ENCODE assay signal across 23 cellular contexts in the genomic region with DNA sequence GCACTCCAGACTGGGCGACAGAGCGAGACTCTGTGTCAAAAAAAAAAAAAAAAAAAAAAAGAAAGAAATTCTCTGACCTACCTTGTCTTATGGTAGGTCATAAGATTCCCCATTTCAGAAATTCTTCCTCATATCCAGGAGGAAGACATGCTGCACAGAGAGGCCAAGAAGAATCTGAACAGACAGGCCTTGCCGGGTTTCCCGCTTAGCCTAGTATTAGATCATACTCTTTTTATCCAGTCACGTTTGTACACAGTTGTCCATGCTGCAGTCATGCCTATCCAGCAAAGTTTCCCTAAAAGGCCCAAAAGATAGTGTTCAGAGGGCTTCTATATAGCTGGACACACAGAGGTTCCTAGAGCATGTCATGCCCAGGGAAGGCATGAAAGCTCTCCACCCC.
"Had no signal": no experiment of that assay in that cellular context is flagged by ENCODE, and none has a peak within 500 bp of the region (broad histone marks: within the 10 kb centered on the region; RNA-seq: fewer than 3 reads in every experiment).

No MANE protein-coding gene starts in this region.

- H3K36me3 Mint-ChIP-seq: immature natural killer cell had no signal

- H3K36me3 ChIP-seq: colonic mucosa, esophagus muscularis mucosa, gastroesophageal sphincter, heart left ventricle, left lung, lower lobe of right lung had no signal

- H3K27me3 Mint-ChIP-seq: dendritic cell treated with granulocyte-macrophage colony-stimulating factor and Interleukin-4, amounts not matched to agents 40 ng/mL and 50 ng/mL, for 4 days; effector memory CD8-positive, alpha-beta T cell had no signal

- H3K4me3 Mint-ChIP-seq: dendritic cell treated with granulocyte-macrophage colony-stimulating factor and Interleukin-4, amounts not matched to agents 40 ng/mL and 50 ng/mL, for 4 days; effector memory CD8-positive, alpha-beta T cell; endodermal cell had no signal

- H3K27ac ChIP-seq: colonic mucosa, epithelial cell of prostate, esophagus muscularis mucosa, foreskin keratinocyte, gastroesophageal sphincter, heart left ventricle, hepatocyte, left lung, lower lobe of right lung had no signal

- H3K27me3 ChIP-seq: colonic mucosa, esophagus muscularis mucosa, foreskin keratinocyte, gastroesophageal sphincter, heart left ventricle, hepatocyte, left lung had no signal

- DNase-seq: cerebellar nuclear complex; colonic mucosa; cortex of kidney; effector CD8-positive, alpha-beta T cell; effector memory CD8-positive, alpha-beta T cell; endodermal cell; erythroblast; foreskin keratinocyte; heart left ventricle; hypothalamus; islet precursor cell; left cardiac atrium; left lung; left ventricle myocardium superior; lower lobe of right lung; mesendoderm; midbrain had no signal

- H3K4me3 ChIP-seq: colonic mucosa, esophagus muscularis mucosa, gastroesophageal sphincter, heart left ventricle, hepatocyte, left lung, lower lobe of right lung had no signal

- ATAC-seq: foreskin keratinocyte, gastroesophageal sphincter, heart left ventricle, left cardiac atrium, left lung, left ventricle myocardium superior, lower lobe of right lung had no signal

- H3K9me3 ChIP-seq: colonic mucosa, esophagus muscularis mucosa, gastroesophageal sphincter, left lung, lower lobe of right lung had no signal

- H3K4me1 ChIP-seq: colonic mucosa, esophagus muscularis mucosa, foreskin keratinocyte, gastroesophageal sphincter, left lung, lower lobe of right lung had no signal

- H3K27ac Mint-ChIP-seq: dendritic cell treated with granulocyte-macrophage colony-stimulating factor and Interleukin-4, amounts not matched to agents 40 ng/mL and 50 ng/mL, for 4 days; effector memory CD8-positive, alpha-beta T cell; endodermal cell had no signal

- H3K9me3 Mint-ChIP-seq: effector memory CD8-positive, alpha-beta T cell had no signal
